Comparison of ENCODE assay signal across 30 cellular contexts in the genomic region with DNA sequence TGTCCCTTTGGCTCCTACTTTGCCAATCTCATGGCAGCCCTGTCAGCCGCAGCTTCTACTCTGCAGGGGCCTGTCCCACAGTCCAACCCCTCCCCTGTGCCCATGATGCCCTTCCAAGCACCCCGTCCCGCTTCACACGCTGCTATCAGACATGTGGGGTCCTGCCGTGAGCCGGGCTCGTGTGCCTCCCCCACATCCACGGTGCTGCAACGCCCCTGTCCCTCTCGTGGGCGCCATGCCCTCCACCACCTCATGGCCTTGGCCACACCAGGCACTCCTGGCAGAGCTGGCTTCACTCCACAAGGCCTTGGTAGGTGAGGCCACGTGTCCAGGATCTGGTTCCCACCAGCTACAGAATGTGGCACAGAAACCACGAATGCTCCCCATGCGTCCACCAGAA.
"Had no signal": no experiment of that assay in that cellular context is flagged by ENCODE, and none has a peak within 500 bp of the region (broad histone marks: within the 10 kb centered on the region; RNA-seq: fewer than 3 reads in every experiment).

No MANE protein-coding gene starts in this region.

- H3K4me3 Mint-ChIP-seq: activated CD4-positive, alpha-beta memory T cell treated with anti-CD3 and anti-CD28 coated beads for 36 hours; activated CD4-positive, alpha-beta T cell treated with anti-CD3 and anti-CD28 coated beads for 36 hours; activated CD4-positive, alpha-beta T cell treated with anti-CD3 and anti-CD28 coated beads, Interleukin-2, amount 10 ng/mL, durations not matched to agents 24 days and 14 days; activated naive CD4-positive, alpha-beta T cell treated with anti-CD3 and anti-CD28 coated beads, Interleukin-2, amount 10 ng/mL, durations not matched to agents 7 days and 5 days; activated naive CD8-positive, alpha-beta T cell treated with anti-CD3 and anti-CD28 coated beads, Interleukin-2, amount 10 ng/mL, durations not matched to agents 7 days and 5 days; activated T-cell treated with anti-CD3 and anti-CD28 coated beads, Interleukin-2, amount 50 U/mL, for 4 hours; activated T-helper 17 cell treated with anti-CD3 and anti-CD28 coated beads, Interleukin-2, amount 50 U/mL, for 72 hours; effector memory CD8-positive, alpha-beta T cell; T-cell; T-helper 1 cell treated with Interleukin-12 subunit alpha and Interleukin-12 subunit beta and Interleukin-4 antibody, amounts not matched to agents 30 μg/mL and 1 μg/mL, for 36 hours; T-helper 2 cell treated with Interferon-gamma antibody and Interleukin-4, amounts not matched to agents 5 μg/mL and 100 μg/mL, for 36 hours had no signal

- H3K9me3 Mint-ChIP-seq: activated CD4-positive, alpha-beta memory T cell treated with anti-CD3 and anti-CD28 coated beads for 36 hours; activated CD4-positive, alpha-beta T cell treated with anti-CD3 and anti-CD28 coated beads, Interleukin-2, amount 10 ng/mL, durations not matched to agents 24 days and 14 days; activated naive CD4-positive, alpha-beta T cell treated with anti-CD3 and anti-CD28 coated beads, Interleukin-2, amount 10 ng/mL, durations not matched to agents 7 days and 5 days; activated naive CD4-positive, alpha-beta T cell treated with anti-CD3 and anti-CD28 coated beads, Interleukin-2, amount 50 U/mL, for 72 hours; activated naive CD8-positive, alpha-beta T cell treated with anti-CD3 and anti-CD28 coated beads, Interleukin-2, amount 10 ng/mL, durations not matched to agents 7 days and 5 days; activated T-cell treated with anti-CD3 and anti-CD28 coated beads, Interleukin-2, amount 50 U/mL, for 4 hours; activated T-helper 17 cell treated with anti-CD3 and anti-CD28 coated beads, Interleukin-2, amount 50 U/mL, for 72 hours; effector memory CD8-positive, alpha-beta T cell; T-cell; T-helper 1 cell treated with Interleukin-12 subunit alpha and Interleukin-12 subunit beta and Interleukin-4 antibody, amounts not matched to agents 30 μg/mL and 1 μg/mL, for 36 hours; T-helper 2 cell treated with Interferon-gamma antibody and Interleukin-4, amounts not matched to agents 5 μg/mL and 100 μg/mL, for 36 hours had no signal

- H3K27me3 Mint-ChIP-seq: activated CD4-positive, alpha-beta memory T cell treated with anti-CD3 and anti-CD28 coated beads for 36 hours; activated CD4-positive, alpha-beta T cell treated with anti-CD3 and anti-CD28 coated beads for 36 hours; activated CD4-positive, alpha-beta T cell treated with anti-CD3 and anti-CD28 coated beads, Interleukin-2, amount 10 ng/mL, durations not matched to agents 24 days and 14 days; activated naive CD4-positive, alpha-beta T cell treated with anti-CD3 and anti-CD28 coated beads, Interleukin-2, amount 10 ng/mL, durations not matched to agents 7 days and 5 days; activated naive CD8-positive, alpha-beta T cell treated with anti-CD3 and anti-CD28 coated beads, Interleukin-2, amount 10 ng/mL, durations not matched to agents 7 days and 5 days; activated T-helper 17 cell treated with anti-CD3 and anti-CD28 coated beads, Interleukin-2, amount 50 U/mL, for 72 hours; effector memory CD8-positive, alpha-beta T cell; T-cell had no signal

- H3K27ac Mint-ChIP-seq: activated CD4-positive, alpha-beta memory T cell treated with anti-CD3 and anti-CD28 coated beads for 36 hours; activated CD4-positive, alpha-beta T cell treated with anti-CD3 and anti-CD28 coated beads for 36 hours; activated CD4-positive, alpha-beta T cell treated with anti-CD3 and anti-CD28 coated beads, Interleukin-2, amount 10 ng/mL, durations not matched to agents 24 days and 14 days; activated naive CD4-positive, alpha-beta T cell treated with anti-CD3 and anti-CD28 coated beads, Interleukin-2, amount 10 ng/mL, durations not matched to agents 7 days and 5 days; activated naive CD8-positive, alpha-beta T cell treated with anti-CD3 and anti-CD28 coated beads, Interleukin-2, amount 10 ng/mL, durations not matched to agents 7 days and 5 days; activated T-helper 17 cell treated with anti-CD3 and anti-CD28 coated beads, Interleukin-2, amount 50 U/mL, for 72 hours; T-cell; T-helper 1 cell treated with Interleukin-12 subunit alpha and Interleukin-12 subunit beta and Interleukin-4 antibody, amounts not matched to agents 30 μg/mL and 1 μg/mL, for 36 hours; T-helper 2 cell treated with Interferon-gamma antibody and Interleukin-4, amounts not matched to agents 5 μg/mL and 100 μg/mL, for 36 hours had no signal

- H3K4me1 ChIP-seq: esophagus squamous epithelium, gastroesophageal sphincter, heart right ventricle had no signal

- H3K27ac ChIP-seq: epithelial cell of prostate, esophagus squamous epithelium, gastroesophageal sphincter, heart right ventricle had no signal

- H3K27me3 ChIP-seq: esophagus squamous epithelium, gastroesophageal sphincter, heart right ventricle had no signal

- H3K4me3 ChIP-seq: esophagus squamous epithelium, gastroesophageal sphincter, heart right ventricle had no signal

- DNase-seq: activated CD4-positive, alpha-beta memory T cell treated with anti-CD3 and anti-CD28 coated beads for 36 hours; activated CD4-positive, alpha-beta T cell treated with anti-CD3 and anti-CD28 coated beads for 36 hours; activated CD4-positive, alpha-beta T cell treated with anti-CD3 and anti-CD28 coated beads, Interleukin-2, amount 10 ng/mL, durations not matched to agents 24 days and 14 days; activated CD4-positive, CD25-positive, alpha-beta regulatory T cell; activated CD4-positive, CD25-positive, alpha-beta regulatory T cell treated with anti-CD3 and anti-CD28 coated beads, Interleukin-2, amount 50 U/mL, for 72 hours; activated CD8-positive, alpha-beta memory T cell treated with anti-CD3 and anti-CD28 coated beads for 24 hours; activated effector memory CD4-positive, alpha-beta T cell treated with Interleukin-2 at 50 U/mL for 16 hours; activated naive CD4-positive, alpha-beta T cell; activated naive CD4-positive, alpha-beta T cell treated with anti-CD3 and anti-CD28 coated beads, Interleukin-2, amount 10 ng/mL, durations not matched to agents 7 days and 5 days; activated naive CD8-positive, alpha-beta T cell treated with anti-CD3 and anti-CD28 coated beads, Interleukin-2, amount 10 ng/mL, durations not matched to agents 7 days and 5 days; activated T-cell treated with anti-CD3 and anti-CD28 coated beads, Interleukin-2, amount 50 U/mL, for 4 hours; cortex of kidney; dermis blood vessel endothelial cell; effector CD4-positive, alpha-beta T cell; effector memory CD8-positive, alpha-beta T cell; esophagus squamous epithelium; foreskin melanocyte; heart right ventricle; SW 1271; T-cell; T1000 had no signal

- ATAC-seq: activated CD4-positive, alpha-beta T cell treated with anti-CD3 and anti-CD28 coated beads for 36 hours; activated naive CD4-positive, alpha-beta T cell treated with anti-CD3 and anti-CD28 coated beads, Interleukin-2, amount 50 U/mL, for 72 hours; activated T-cell treated with anti-CD3 and anti-CD28 coated beads, Interleukin-2, amount 50 U/mL, for 4 hours; activated T-helper 17 cell treated with anti-CD3 and anti-CD28 coated beads, Interleukin-2, amount 50 U/mL, for 72 hours; effector memory CD8-positive, alpha-beta T cell; gastroesophageal sphincter; heart right ventricle; T-cell had no signal

- FAIRE-seq: astrocyte, colon, endothelial cell of umbilical vein had no signal

- H3K36me3 Mint-ChIP-seq: activated naive CD8-positive, alpha-beta T cell treated with anti-CD3 and anti-CD28 coated beads, Interleukin-2, amount 10 ng/mL, durations not matched to agents 7 days and 5 days had no signal

- H3K4me1 Mint-ChIP-seq: activated CD4-positive, alpha-beta T cell treated with anti-CD3 and anti-CD28 coated beads for 36 hours; activated CD4-positive, alpha-beta T cell treated with anti-CD3 and anti-CD28 coated beads, Interleukin-2, amount 10 ng/mL, durations not matched to agents 24 days and 14 days; activated naive CD4-positive, alpha-beta T cell treated with anti-CD3 and anti-CD28 coated beads, Interleukin-2, amount 10 ng/mL, durations not matched to agents 7 days and 5 days; activated naive CD8-positive, alpha-beta T cell treated with anti-CD3 and anti-CD28 coated beads, Interleukin-2, amount 10 ng/mL, durations not matched to agents 7 days and 5 days; activated T-helper 17 cell treated with anti-CD3 and anti-CD28 coated beads, Interleukin-2, amount 50 U/mL, for 72 hours; T-cell had no signal

- H3K9me3 ChIP-seq: esophagus squamous epithelium, gastroesophageal sphincter, heart right ventricle had no signal
